In genomic region chr9:6006968-6007769, GRCh38 we compare ENCODE assay signal across 8 cellular contexts. TPM values are rescaled to one million over a fixed set of nuclear protein-coding genes. Genes with fewer than 3 reads are reported as not detected.
DNase-seq lines count a peak whose midpoint lies in the region; ATAC-seq and TF ChIP-seq lines count a peak whose summit lies in the region.

No MANE protein-coding gene starts in this region.

- peak; percentile 67 for ATAC-seq in GM19043 (IDR thresholded peaks at IDR 0.05; ENCODE audit: low read depth, unreplicated experiment)
- peak; percentile 77 for ATAC-seq in HG03354 (IDR thresholded peaks at IDR 0.05; ENCODE audit: poor library complexity, severe bottlenecking, unreplicated experiment)

- no peak for TF ChIP-seq CTCF in AG09319 (IDR thresholded peaks at IDR 0.05; ENCODE audit: low read depth, low read length)

- DNase-seq in AG09319 (ENCODE audit: extremely low read depth, low read depth) (peak; percentile 52), NCI-H460 (ENCODE audit: extremely low read depth, low read depth) (peak; percentile 81), cerebellum (ENCODE audit: low spot score) (peak; percentile 33), kidney tubule cell (ENCODE audit: low spot score) (peak; percentile 87)
- DNase-seq in activated CD4-positive, alpha-beta T cell treated with anti-CD3 and anti-CD28 coated beads for 1 hour: peak; percentile 90
- DNase-seq in stimulated activated CD4-positive, alpha-beta T cell treated with anti-CD3 and anti-CD28 coated beads, Interleukin-15, amount 100 ng/mL, for 48 hours (ENCODE audit: low read depth in 2 of 2): peak; percentile 92 to 96

RNA-seq across cellular contexts. Expression of gene RANBP6, which starts 8.3 kb away (rescaled TPM):
- total RNA-seq in NCI-H460 (2014; rRNA removed; shearing (Covaris generic)): 14.5 and 16.0 TPM in 2 replicates
- 23.1 and 30.6 TPM in 2 replicates for polyA plus RNA-seq in NCI-H460 (2014; cell fraction: nucleus; rRNA removed)
- total RNA-seq in cerebellum: 52.1 TPM

Comparison
In these comparisons a context has a peak if more than half of its experiments do, and no peak if none do; other contexts are left out.
1. Peak in every context shown above with its lines: DNase-seq and ATAC-seq.
2. DNase-seq: peak in every context shown above with its lines; median percentile 94 in stimulated activated CD4-positive, alpha-beta T cell treated with anti-CD3 and anti-CD28 coated beads, Interleukin-15, amount 100 ng/mL, for 48 hours; 90 in activated CD4-positive, alpha-beta T cell treated with anti-CD3 and anti-CD28 coated beads for 1 hour; 87 in kidney tubule cell; 81 in NCI-H460; 52 in AG09319; 33 in cerebellum.